Comparison of ENCODE assay signal across 8 cellular contexts in the genomic region with DNA sequence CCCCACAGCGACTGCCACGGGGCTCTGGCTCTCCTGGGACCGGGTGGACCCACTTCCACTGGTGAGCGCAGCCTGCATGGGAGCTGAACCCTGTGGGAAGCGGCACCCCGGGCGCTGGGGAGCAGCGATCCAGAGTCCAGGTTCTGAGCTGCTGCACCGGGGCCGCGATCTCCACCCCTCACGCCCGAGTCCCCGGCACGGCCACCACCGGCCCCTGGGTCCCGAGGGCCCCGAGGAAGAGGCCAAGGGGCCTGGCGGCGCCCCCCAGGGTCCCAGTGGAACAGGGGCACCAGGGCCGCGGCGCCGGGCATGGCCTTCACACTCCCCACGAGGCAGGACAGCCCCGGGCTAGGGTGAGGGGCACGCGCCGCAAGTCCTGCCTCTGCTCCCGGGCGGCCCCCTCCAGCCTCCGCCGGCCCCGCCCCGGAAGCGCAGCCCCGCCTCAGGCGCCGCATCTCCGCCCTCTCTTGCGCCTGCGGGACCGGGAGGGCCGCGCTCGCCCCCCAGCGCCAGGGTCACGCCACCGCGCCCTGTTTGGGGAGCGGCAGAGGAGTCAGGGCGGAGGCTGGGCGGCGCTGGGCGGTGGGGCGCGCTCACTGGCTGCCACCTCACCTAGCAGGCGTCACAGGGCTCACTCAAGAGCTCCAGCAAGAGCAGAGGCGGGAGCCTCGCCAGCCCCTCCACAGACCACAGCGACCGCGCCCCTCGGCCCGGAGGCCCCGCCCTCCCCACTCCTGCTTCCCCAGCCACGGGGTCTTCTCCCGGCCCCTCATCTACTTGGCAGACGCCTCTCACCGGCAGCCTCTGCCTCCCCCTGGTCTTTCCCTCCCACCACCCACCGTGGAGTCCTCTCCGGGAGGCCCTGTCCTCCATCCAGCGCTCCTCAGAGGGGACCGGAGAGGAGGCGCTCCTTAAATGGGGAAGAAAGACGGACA. TPM values are rescaled to one million over a fixed set of nuclear protein-coding genes. Genes with fewer than 3 reads are reported as not detected.
DNase-seq lines count a peak whose midpoint lies in the region; ATAC-seq and TF ChIP-seq lines count a peak whose summit lies in the region.

No MANE protein-coding gene starts in this region.

- peak overlapping the region; percentile 83 for H3K27ac Mint-ChIP-seq in activated T-helper 1 cell treated with anti-CD3 and anti-CD28 coated beads, Interleukin-12 subunit alpha, Interleukin-12 subunit beta, Interleukin-2, Interleukin-4 antibody, amounts not matched to agents 30 ng/mL and 10 ng/mL and 1 ng/mL, durations not matched to agents 14 hours and 24 hours and 36 hours
- peak overlapping the region; percentile 50 to 95 (median 82) for H3K27ac Mint-ChIP-seq in naive thymus-derived CD8-positive, alpha-beta T cell
- H3K27ac Mint-ChIP-seq in stimulated activated naive B cell treated with anti-CD40 and anti-IgM and Interleukin-4, amounts not matched to agents 10 μg/mL and 1 μg/mL and 100 μg/mL, for 72 hours, result peak overlapping the region; percentile 94

- no peaks in the 10 kb centered on the region for H3K9me3 Mint-ChIP-seq in activated T-helper 1 cell treated with anti-CD3 and anti-CD28 coated beads, Interleukin-12 subunit alpha, Interleukin-12 subunit beta, Interleukin-2, Interleukin-4 antibody, amounts not matched to agents 30 ng/mL and 10 ng/mL and 1 ng/mL, durations not matched to agents 14 hours and 24 hours and 36 hours
- H3K9me3 Mint-ChIP-seq in naive thymus-derived CD8-positive, alpha-beta T cell, result no peaks in the 10 kb centered on the region
- H3K9me3 Mint-ChIP-seq in stimulated activated naive B cell treated with anti-CD40 and anti-IgM and Interleukin-4, amounts not matched to agents 10 μg/mL and 1 μg/mL and 100 μg/mL, for 72 hours, result no peaks in the 10 kb centered on the region

- H3K36me3 Mint-ChIP-seq in activated T-helper 1 cell treated with anti-CD3 and anti-CD28 coated beads, Interleukin-12 subunit alpha, Interleukin-12 subunit beta, Interleukin-2, Interleukin-4 antibody, amounts not matched to agents 30 ng/mL and 10 ng/mL and 1 ng/mL, durations not matched to agents 14 hours and 24 hours and 36 hours (ENCODE audit: low read depth), result peaks cover 25% of the 10 kb centered on the region
- peaks cover 0 to 12% (median 0%) of the 10 kb centered on the region in 3 donors for H3K36me3 Mint-ChIP-seq in naive thymus-derived CD8-positive, alpha-beta T cell
- peaks cover 16 to 36% of the 10 kb centered on the region in 2 donors for H3K36me3 Mint-ChIP-seq in stimulated activated naive B cell treated with anti-CD40 and anti-IgM and Interleukin-4, amounts not matched to agents 10 μg/mL and 1 μg/mL and 100 μg/mL, for 72 hours

- no peaks in the 10 kb centered on the region for H3K27me3 Mint-ChIP-seq in activated T-helper 1 cell treated with anti-CD3 and anti-CD28 coated beads, Interleukin-12 subunit alpha, Interleukin-12 subunit beta, Interleukin-2, Interleukin-4 antibody, amounts not matched to agents 30 ng/mL and 10 ng/mL and 1 ng/mL, durations not matched to agents 14 hours and 24 hours and 36 hours (ENCODE audit: insufficient read depth)
- no peaks in the 10 kb centered on the region for H3K27me3 Mint-ChIP-seq in naive thymus-derived CD8-positive, alpha-beta T cell
- H3K27me3 Mint-ChIP-seq in stimulated activated naive B cell treated with anti-CD40 and anti-IgM and Interleukin-4, amounts not matched to agents 10 μg/mL and 1 μg/mL and 100 μg/mL, for 72 hours, result no peaks in the 10 kb centered on the region

- TF ChIP-seq CTCF in fibroblast of mammary gland (conservative IDR thresholded peaks at IDR 0.05; ENCODE audit: control insufficient read depth, insufficient read depth, low read depth, low read length), result no peak

- POLR2A ChIA-PET in naive thymus-derived CD8-positive, alpha-beta T cell (lab: Charles Lee), result interaction anchor here (2.9 kb wide), 1 partner anchor 28 kb away, joined by 14 read pairs; a partner anchor contains a TSS

- peak; percentile 51 for DNase-seq in NK-92 (lab: John Stamatoyannopoulos, UW; ENCODE audit: unreplicated experiment)
- no peak for DNase-seq in NK-92 treated with Interleukin-12 subunit alpha and Interleukin-12 subunit beta, amount 100 ng/mL, for 24 hours (lab: John Stamatoyannopoulos, UW)
- DNase-seq in NOMO-1 treated with DMSO at 0.1 percent for 48 hours (lab: John Stamatoyannopoulos, UW; ENCODE audit: unreplicated experiment), result peak; percentile 86
- peak; percentile 88 for DNase-seq in activated T-helper 1 cell treated with anti-CD3 and anti-CD28 coated beads, Interleukin-12 subunit alpha, Interleukin-12 subunit beta, Interleukin-2, Interleukin-4 antibody, amounts not matched to agents 30 ng/mL and 10 ng/mL and 1 ng/mL, durations not matched to agents 14 hours and 24 hours and 36 hours (ENCODE audit: low spot score)
- peak; percentile 80 for DNase-seq in fibroblast of mammary gland (ENCODE audit: low read depth)
- peak; percentile 87 to 94 (median 93) for DNase-seq in naive thymus-derived CD8-positive, alpha-beta T cell
- peak; percentile 86 for DNase-seq in stimulated activated naive B cell treated with anti-CD40 and anti-IgM and Interleukin-4, amounts not matched to agents 10 μg/mL and 1 μg/mL and 100 μg/mL, for 72 hours

- peak; percentile 98 for ATAC-seq in HG03159 (IDR thresholded peaks at IDR 0.05; ENCODE audit: unreplicated experiment)
- ATAC-seq in naive thymus-derived CD8-positive, alpha-beta T cell, result peak; percentile 98 to 99
- peak; percentile 99 for ATAC-seq in stimulated activated naive B cell treated with anti-CD40 and anti-IgM and Interleukin-4, amounts not matched to agents 10 μg/mL and 1 μg/mL and 100 μg/mL, for 72 hours (replicated peaks)

- intact Hi-C loops in activated T-helper 1 cell treated with anti-CD3 and anti-CD28 coated beads, Interleukin-12 subunit alpha, Interleukin-12 subunit beta, Interleukin-2, Interleukin-4 antibody, amounts not matched to agents 30 ng/mL and 10 ng/mL and 1 ng/mL, durations not matched to agents 14 hours and 24 hours and 36 hours (cut with micrococcal nuclease), result loop anchor here (1.0 to 10.0 kb wide), 8 partner anchors 69 to 1045 kb away; a partner anchor contains a TSS

- H3K4me3 ChIP-seq in fibroblast of mammary gland (ENCODE audit: control insufficient read depth, low read depth, low read length), result peak overlapping the region; percentile 50

- peak overlapping the region; percentile 78 for H3K4me3 Mint-ChIP-seq in activated T-helper 1 cell treated with anti-CD3 and anti-CD28 coated beads, Interleukin-12 subunit alpha, Interleukin-12 subunit beta, Interleukin-2, Interleukin-4 antibody, amounts not matched to agents 30 ng/mL and 10 ng/mL and 1 ng/mL, durations not matched to agents 14 hours and 24 hours and 36 hours
- peak overlapping the region; percentile 24 to 83 (median 73) for H3K4me3 Mint-ChIP-seq in naive thymus-derived CD8-positive, alpha-beta T cell
- H3K4me3 Mint-ChIP-seq in stimulated activated naive B cell treated with anti-CD40 and anti-IgM and Interleukin-4, amounts not matched to agents 10 μg/mL and 1 μg/mL and 100 μg/mL, for 72 hours, result peak overlapping the region; percentile 79 to 87

- peaks cover 18% of the 10 kb centered on the region for H3K4me1 Mint-ChIP-seq in activated T-helper 1 cell treated with anti-CD3 and anti-CD28 coated beads, Interleukin-12 subunit alpha, Interleukin-12 subunit beta, Interleukin-2, Interleukin-4 antibody, amounts not matched to agents 30 ng/mL and 10 ng/mL and 1 ng/mL, durations not matched to agents 14 hours and 24 hours and 36 hours (ENCODE audit: low read depth)
- H3K4me1 Mint-ChIP-seq in naive thymus-derived CD8-positive, alpha-beta T cell, result peaks cover 14 to 28% (median 22%) of the 10 kb centered on the region in 4 donors
- H3K4me1 Mint-ChIP-seq in stimulated activated naive B cell treated with anti-CD40 and anti-IgM and Interleukin-4, amounts not matched to agents 10 μg/mL and 1 μg/mL and 100 μg/mL, for 72 hours, result peaks cover 12 to 21% of the 10 kb centered on the region in 2 donors

RNA-seq across cellular contexts. Expression of a gene that starts 26.8 kb away (rescaled TPM):
- 53.1 and 58.5 TPM in 2 replicates for total RNA-seq in activated T-helper 1 cell treated with anti-CD3 and anti-CD28 coated beads, Interleukin-12 subunit alpha, Interleukin-12 subunit beta, Interleukin-2, Interleukin-4 antibody, amounts not matched to agents 30 ng/mL and 10 ng/mL and 1 ng/mL, durations not matched to agents 14 hours and 24 hours and 36 hours
- total RNA-seq in naive thymus-derived CD8-positive, alpha-beta T cell, result 10 to 100 TPM; 28.4 to 31.8 TPM
- polyA plus RNA-seq in naive thymus-derived CD8-positive, alpha-beta T cell, result 10 to 100 TPM; 29.6 to 58.4 (median 38.9) TPM

RNA-seq across cellular contexts. Expression of a gene that starts 27.4 kb away (rescaled TPM):
- 116 and 126 TPM in 2 replicates for total RNA-seq in activated T-helper 1 cell treated with anti-CD3 and anti-CD28 coated beads, Interleukin-12 subunit alpha, Interleukin-12 subunit beta, Interleukin-2, Interleukin-4 antibody, amounts not matched to agents 30 ng/mL and 10 ng/mL and 1 ng/mL, durations not matched to agents 14 hours and 24 hours and 36 hours
- 100 to 1,000 TPM; 103 to 104 TPM for total RNA-seq in naive thymus-derived CD8-positive, alpha-beta T cell
- polyA plus RNA-seq in naive thymus-derived CD8-positive, alpha-beta T cell, result 10 to 100 TPM; 45.8 to 60.1 (median 46.5) TPM

RNA-seq across cellular contexts. Expression of a gene that starts 51.6 kb away (rescaled TPM):
- total RNA-seq in activated T-helper 1 cell treated with anti-CD3 and anti-CD28 coated beads, Interleukin-12 subunit alpha, Interleukin-12 subunit beta, Interleukin-2, Interleukin-4 antibody, amounts not matched to agents 30 ng/mL and 10 ng/mL and 1 ng/mL, durations not matched to agents 14 hours and 24 hours and 36 hours, result 0.07 TPM in 1 of 2 replicates, not detected in the other
- total RNA-seq in naive thymus-derived CD8-positive, alpha-beta T cell, result not detected
- under 1 TPM in 1 of 3 donors, not detected in 2; 0.53 TPM for polyA plus RNA-seq in naive thymus-derived CD8-positive, alpha-beta T cell
